8 cellular contexts compared by ENCODE assay signal in the genomic region with DNA sequence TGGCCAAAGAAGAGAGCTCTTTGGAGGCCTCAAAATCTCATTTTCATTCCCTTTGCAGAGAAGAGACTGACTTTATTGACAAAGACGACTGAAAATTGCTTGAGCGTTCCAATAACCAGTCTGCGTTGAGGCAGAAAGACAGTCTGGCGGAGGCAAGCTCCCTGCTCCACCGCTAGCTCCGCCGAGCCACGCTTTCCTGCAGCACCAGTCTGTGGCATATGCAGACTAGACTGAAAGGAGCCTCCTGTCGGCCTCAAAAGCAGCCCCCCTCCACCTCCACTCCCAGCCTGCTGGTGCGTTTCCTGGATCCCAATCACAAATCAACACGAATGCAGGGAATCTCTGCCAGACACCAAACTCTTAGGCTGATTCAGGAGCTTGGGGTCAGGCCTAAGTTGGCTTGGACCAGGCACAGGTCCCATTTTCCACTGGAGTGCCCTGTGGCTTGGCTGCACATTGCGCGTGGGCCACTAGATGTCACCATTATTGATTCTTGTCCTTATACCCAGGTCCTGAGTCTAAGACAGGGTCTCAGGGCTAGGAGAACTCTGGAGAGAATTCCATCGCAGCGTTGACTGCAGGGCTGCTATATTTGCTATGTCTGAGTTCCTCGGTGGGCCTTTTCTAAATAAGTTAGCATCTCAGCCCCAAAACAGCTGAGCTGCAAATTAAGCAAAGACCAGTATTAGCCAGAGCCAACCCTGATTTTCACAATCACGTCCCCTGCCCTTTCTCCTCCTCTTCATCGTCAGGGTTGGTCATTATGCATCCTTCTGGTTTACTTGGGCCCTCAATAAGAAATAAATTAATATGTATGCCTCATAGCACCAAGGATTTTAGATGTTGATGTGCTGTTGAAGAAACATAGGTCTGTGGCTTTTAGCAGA. TPM values are rescaled to one million over a fixed set of nuclear protein-coding genes. Genes with fewer than 3 reads are reported as not detected.
DNase-seq lines count a peak whose midpoint lies in the region; ATAC-seq, FAIRE-seq and TF ChIP-seq lines count a peak whose summit lies in the region.

No MANE protein-coding gene starts in this region.

- no peak for FAIRE-seq in H54 (lab: Jason Lieb, UNC)

- TF ChIP-seq POLR2A in H54 (IDR thresholded peaks at IDR 0.05; ENCODE audit: low read depth, low read length) (no peak), testis (IDR thresholded peaks at IDR 0.05) (no peak)

- no peaks in the 10 kb centered on the region for H3K4me1 Mint-ChIP-seq in Caco-2 (ENCODE audit: low read depth, unreplicated experiment)
- H3K4me1 Mint-ChIP-seq in activated CD8-positive, alpha-beta T cell treated with anti-CD3 and anti-CD28 coated beads, Interleukin-2, amount 10 ng/mL, durations not matched to agents 7 days and 5 days (ENCODE audit: low read depth), result peaks cover 3% of the 10 kb centered on the region
- no peaks in the 10 kb centered on the region for H3K4me1 Mint-ChIP-seq in natural killer cell treated with Interleukin-12 subunit alpha and Interleukin-12 subunit beta and Interleukin-15 and Interleukin-18, amount 100 ng/mL, for 72 hours (ENCODE audit: low read depth in 2 of 2)

- WGBS in testis, 2 donors, result 69 to 70% methylated on average over 18 of the region's 18 CpGs

- 0 out of 2 replicates have a peak, but pooled peaks cover 3% of the 10 kb centered on the region for H3K4me1 ChIP-seq in Caco-2
- H3K4me1 ChIP-seq in testis, result no peaks in the 10 kb centered on the region

- H3K4me3 ChIP-seq in Caco-2 (ENCODE audit: low read depth, low read length) (no peak overlapping the region), testis (no peak overlapping the region)

- CTCF ChIA-PET in Caco-2 (lab: Charles Lee), result interaction anchor here (1.0 to 1.9 kb wide), 3 partner anchors 34 to 230 kb away, joined by 3 to 5 read pairs (median 4); no protein-coding TSS in a partner anchor
- CTCF ChIA-PET in activated CD8-positive, alpha-beta T cell treated with anti-CD3 and anti-CD28 coated beads, Interleukin-2, amount 10 ng/mL, durations not matched to agents 7 days and 5 days (lab: Charles Lee), result interaction anchor here (0.8 to 2.0 kb wide), 5 partner anchors 10 to 229 kb away, joined by 3 to 8 read pairs (median 6); no protein-coding TSS in a partner anchor

- BruUV-seq in Caco-2 (replicated peaks; lab: Mats Ljungman, UMichigan), result no TSS peak

- TF ChIP-seq CTCF in Caco-2 (IDR thresholded peaks at IDR 0.05; ENCODE audit: insufficient read depth in 1 of 2, low read depth in 1 of 2, low read length in 1 of 2, severe bottlenecking in 1 of 2, unreplicated experiment in 1 of 2), result peak; percentile 68 to 76
- peak in 2 of 3 experiments; percentile 15 to 57 for TF ChIP-seq CTCF in testis (IDR thresholded peaks at IDR 0.05)

- no peaks in the 10 kb centered on the region for H3K27me3 Mint-ChIP-seq in Caco-2 (ENCODE audit: insufficient read depth, unreplicated experiment)
- peaks cover 5% of the 10 kb centered on the region for H3K27me3 Mint-ChIP-seq in activated CD8-positive, alpha-beta T cell treated with anti-CD3 and anti-CD28 coated beads, Interleukin-2, amount 10 ng/mL, durations not matched to agents 7 days and 5 days (ENCODE audit: low read depth)
- H3K27me3 Mint-ChIP-seq in natural killer cell treated with Interleukin-12 subunit alpha and Interleukin-12 subunit beta and Interleukin-15 and Interleukin-18, amount 100 ng/mL, for 72 hours, result no peaks in the 10 kb centered on the region

- H3K27me3 ChIP-seq in Caco-2 (replicated peaks; ENCODE audit: control insufficient read depth, insufficient read depth, low read length) (no peaks in the 10 kb centered on the region), testis (no peaks in the 10 kb centered on the region)

- peak; percentile 84 for ATAC-seq in activated CD8-positive, alpha-beta T cell treated with anti-CD3 and anti-CD28 coated beads, Interleukin-2, amount 10 ng/mL, durations not matched to agents 7 days and 5 days
- peak; percentile 54 for ATAC-seq in esophagus mucosa
- peak; percentile 62 to 72 for ATAC-seq in natural killer cell treated with Interleukin-12 subunit alpha and Interleukin-12 subunit beta and Interleukin-15 and Interleukin-18, amount 100 ng/mL, for 72 hours

- POLR2A ChIA-PET in Caco-2 (lab: Charles Lee), result no interaction called here
- POLR2A ChIA-PET in activated CD8-positive, alpha-beta T cell treated with anti-CD3 and anti-CD28 coated beads, Interleukin-2, amount 10 ng/mL, durations not matched to agents 7 days and 5 days (lab: Charles Lee), result no interaction called here

- H3K36me3 ChIP-seq in Caco-2 (ENCODE audit: control insufficient read depth, insufficient read depth, low read length) (no peaks in the 10 kb centered on the region), testis (ENCODE audit: low read depth, missing control alignments) (no peaks in the 10 kb centered on the region)

- DNase-seq in Caco-2 (peak; percentile 74 to 76), H54 (ENCODE audit: insufficient read length, low spot score) (peak; percentile 54), NCI-H446 treated with DMSO at 0.1 percent for 48 hours (lab: John Stamatoyannopoulos, UW) (peak; percentile 38), testis (peak; percentile 65), NCI-H187 (lab: John Stamatoyannopoulos, UW) (no peak)
- peak; percentile 63 for DNase-seq in activated CD8-positive, alpha-beta T cell treated with anti-CD3 and anti-CD28 coated beads, Interleukin-2, amount 10 ng/mL, durations not matched to agents 7 days and 5 days
- no peak for DNase-seq in natural killer cell treated with Interleukin-12 subunit alpha and Interleukin-12 subunit beta and Interleukin-15 and Interleukin-18, amount 100 ng/mL, for 72 hours (ENCODE audit: low spot score)

- no peaks in the 10 kb centered on the region for H3K9me3 Mint-ChIP-seq in Caco-2 (ENCODE audit: unreplicated experiment)
- H3K9me3 Mint-ChIP-seq in activated CD8-positive, alpha-beta T cell treated with anti-CD3 and anti-CD28 coated beads, Interleukin-2, amount 10 ng/mL, durations not matched to agents 7 days and 5 days (ENCODE audit: insufficient read depth), result peaks cover 3% of the 10 kb centered on the region
- H3K9me3 Mint-ChIP-seq in natural killer cell treated with Interleukin-12 subunit alpha and Interleukin-12 subunit beta and Interleukin-15 and Interleukin-18, amount 100 ng/mL, for 72 hours, result no peaks in the 10 kb centered on the region

- intact Hi-C loops in Caco-2 (cut with micrococcal nuclease; ENCODE audit: unreplicated experiment), result loop anchor here (1.0 to 5.0 kb wide), 3 partner anchors 37 to 230 kb away; no protein-coding TSS in a partner anchor
- intact Hi-C loops in testis (cut with DNase I; ENCODE audit: low total_unique reads), result no loop called here

- no peak overlapping the region for H3K27ac ChIP-seq in testis

- no peak overlapping the region for H3K27ac Mint-ChIP-seq in Caco-2 (ENCODE audit: unreplicated experiment)
- H3K27ac Mint-ChIP-seq in activated CD8-positive, alpha-beta T cell treated with anti-CD3 and anti-CD28 coated beads, Interleukin-2, amount 10 ng/mL, durations not matched to agents 7 days and 5 days, result no peak overlapping the region
- no peak overlapping the region for H3K27ac Mint-ChIP-seq in natural killer cell treated with Interleukin-12 subunit alpha and Interleukin-12 subunit beta and Interleukin-15 and Interleukin-18, amount 100 ng/mL, for 72 hours

- H3K9me3 ChIP-seq in Caco-2, result no peaks in the 10 kb centered on the region
- no peaks in the 10 kb centered on the region for H3K9me3 ChIP-seq in testis

- peaks cover 1% of the 10 kb centered on the region for H3K36me3 Mint-ChIP-seq in Caco-2 (ENCODE audit: insufficient read depth, unreplicated experiment)
- H3K36me3 Mint-ChIP-seq in activated CD8-positive, alpha-beta T cell treated with anti-CD3 and anti-CD28 coated beads, Interleukin-2, amount 10 ng/mL, durations not matched to agents 7 days and 5 days (ENCODE audit: low read depth), result no peaks in the 10 kb centered on the region
- H3K36me3 Mint-ChIP-seq in natural killer cell treated with Interleukin-12 subunit alpha and Interleukin-12 subunit beta and Interleukin-15 and Interleukin-18, amount 100 ng/mL, for 72 hours, result no peaks in the 10 kb centered on the region

- no peak overlapping the region for H3K4me3 Mint-ChIP-seq in Caco-2 (ENCODE audit: unreplicated experiment)
- H3K4me3 Mint-ChIP-seq in activated CD8-positive, alpha-beta T cell treated with anti-CD3 and anti-CD28 coated beads, Interleukin-2, amount 10 ng/mL, durations not matched to agents 7 days and 5 days, result no peak overlapping the region
- no peak overlapping the region for H3K4me3 Mint-ChIP-seq in natural killer cell treated with Interleukin-12 subunit alpha and Interleukin-12 subunit beta and Interleukin-15 and Interleukin-18, amount 100 ng/mL, for 72 hours

RNA-seq across cellular contexts. Expression of gene ZNF507, which starts 5.2 kb away (rescaled TPM):
- total RNA-seq in Caco-2 (2022) (26.6 and 27.4 TPM in 2 replicates), esophagus mucosa (8.5 TPM), testis (10 to 100 TPM; 50.6 to 53.0 TPM)
- 10 to 100 TPM; 25.8 to 28.0 TPM for total RNA-seq in activated CD8-positive, alpha-beta T cell treated with anti-CD3 and anti-CD28 coated beads, Interleukin-2, amount 10 ng/mL, durations not matched to agents 7 days and 5 days
- 10 to 100 TPM; 21.2 to 37.1 TPM for total RNA-seq in natural killer cell treated with Interleukin-12 subunit alpha and Interleukin-12 subunit beta and Interleukin-15 and Interleukin-18, amount 100 ng/mL, for 72 hours
- 40.5 TPM for polyA plus RNA-seq in testis (ENCODE audit: insufficient read depth, low read depth, low replicate concordance)

Comparison
In these comparisons a context has a peak if more than half of its experiments do, and no peak if none do; other contexts are left out.
1. DNase-seq: peak in Caco-2 (2 of 2), H54 (single experiment), NCI-H446 treated with DMSO at 0.1 percent for 48 hours (single experiment), activated CD8-positive, alpha-beta T cell treated with anti-CD3 and anti-CD28 coated beads, Interleukin-2, amount 10 ng/mL, durations not matched to agents 7 days and 5 days (single experiment) and testis (single experiment); none in natural killer cell treated with Interleukin-12 subunit alpha and Interleukin-12 subunit beta and Interleukin-15 and Interleukin-18, amount 100 ng/mL, for 72 hours (single experiment) and NCI-H187 (0 of 2).
2. Peak in every context shown above with its lines, with median percentiles within 50 percentile points of each other: ATAC-seq.